8 cellular contexts compared by ENCODE assay signal in the genomic region with DNA sequence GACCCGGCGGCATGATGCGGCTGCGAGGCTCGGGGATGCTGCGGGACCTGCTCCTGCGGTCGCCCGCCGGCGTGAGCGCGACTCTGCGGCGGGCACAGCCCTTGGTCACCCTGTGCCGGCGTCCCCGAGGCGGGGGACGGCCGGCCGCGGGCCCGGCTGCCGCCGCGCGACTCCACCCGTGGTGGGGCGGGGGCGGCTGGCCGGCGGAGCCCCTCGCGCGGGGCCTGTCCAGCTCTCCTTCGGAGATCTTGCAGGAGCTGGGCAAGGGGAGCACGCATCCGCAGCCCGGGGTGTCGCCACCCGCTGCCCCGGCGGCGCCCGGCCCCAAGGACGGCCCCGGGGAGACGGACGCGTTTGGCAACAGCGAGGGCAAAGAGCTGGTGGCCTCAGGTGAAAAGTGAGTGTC. TPM values are rescaled to one million over a fixed set of nuclear protein-coding genes. Genes with fewer than 3 reads are reported as not detected.
DNase-seq lines count a peak whose midpoint lies in the region; ATAC-seq and TF ChIP-seq lines count a peak whose summit lies in the region.

No MANE protein-coding gene starts in this region.

- H3K9me3 ChIP-seq in skeletal muscle satellite cell (replicated peaks; ENCODE audit: low read length): no peaks in the 10 kb centered on the region

- TF ChIP-seq CTCF in 22Rv1 (IDR thresholded peaks at IDR 0.05): no peak
- no peak for TF ChIP-seq CTCF in activated B cell treated with CpG ODN at 0.5 μM for 24 hours (IDR thresholded peaks at IDR 0.05)

- H3K27me3 ChIP-seq in skeletal muscle satellite cell (ENCODE audit: control insufficient read depth, insufficient read depth, low read length): no peaks in the 10 kb centered on the region

- DNase-seq in activated B cell treated with CpG ODN at 0.5 μM for 24 hours (no peak), left cardiac atrium (no peak), mesenteric fat pad (ENCODE audit: low spot score) (no peak)

- H3K27ac ChIP-seq in 22Rv1: peak overlapping the region; percentile 78

- H3K27me3 Mint-ChIP-seq in activated B cell treated with CpG ODN at 0.5 μM for 24 hours: no peaks in the 10 kb centered on the region

- CTCF ChIA-PET in activated B cell treated with CpG ODN at 0.5 μM for 24 hours (lab: Charles Lee): interaction anchor here (0.9 to 3.5 kb wide), 2 partner anchors 12 to 30 kb away, joined by 4 to 23 read pairs; no protein-coding TSS in a partner anchor

- POLR2A ChIA-PET in activated B cell treated with CpG ODN at 0.5 μM for 24 hours (lab: Charles Lee): interaction anchor here (0.8 to 4.1 kb wide), 14 partner anchors 10 to 1440 kb away, joined by 3 to 95 read pairs (median 8); a partner anchor contains a TSS

- H3K36me3 Mint-ChIP-seq in activated B cell treated with CpG ODN at 0.5 μM for 24 hours (ENCODE audit: low read depth): peaks cover 34% of the 10 kb centered on the region

- H3K4me1 Mint-ChIP-seq in activated B cell treated with CpG ODN at 0.5 μM for 24 hours: peaks cover 42% of the 10 kb centered on the region

- peaks cover 12% of the 10 kb centered on the region for H3K36me3 ChIP-seq in skeletal muscle satellite cell (ENCODE audit: insufficient read depth, low read length)

- peak overlapping the region; percentile 85 for H3K4me3 ChIP-seq in skeletal muscle satellite cell (ENCODE audit: low read length)

- intact Hi-C loops in activated B cell treated with CpG ODN at 0.5 μM for 24 hours (cut with micrococcal nuclease) (loop anchor here (2.0 to 10.0 kb wide), 7 partner anchors 274 to 1220 kb away; a partner anchor contains a TSS), left cardiac atrium (cut with DNase I) (no loop called here)

- H3K27ac Mint-ChIP-seq in activated B cell treated with CpG ODN at 0.5 μM for 24 hours: peak overlapping the region; percentile 97

- H3K4me3 Mint-ChIP-seq in activated B cell treated with CpG ODN at 0.5 μM for 24 hours: peak overlapping the region; percentile 97

- H3K9ac ChIP-seq in skeletal muscle satellite cell (ENCODE audit: low read depth, low read length): peak overlapping the region; percentile 94

- ATAC-seq in GM21576 (IDR thresholded peaks at IDR 0.05; ENCODE audit: unreplicated experiment): peak; percentile 0
- peak; percentile 0 for ATAC-seq in activated B cell treated with CpG ODN at 0.5 μM for 24 hours (ENCODE audit: low read depth)
- peak; percentile 6 to 12 for ATAC-seq in left cardiac atrium
- no peak for ATAC-seq in HG02885 (IDR thresholded peaks at IDR 0.05; ENCODE audit: poor library complexity, unreplicated experiment)
- no peak for ATAC-seq in GM19328 (IDR thresholded peaks at IDR 0.05; ENCODE audit: unreplicated experiment)

- H3K4me2 ChIP-seq in skeletal muscle satellite cell (ENCODE audit: low read length): peak overlapping the region; percentile 82

- peaks cover 5% of the 10 kb centered on the region for H3K4me1 ChIP-seq in skeletal muscle satellite cell (ENCODE audit: control insufficient read depth, insufficient read depth, low read length)

- no peaks in the 10 kb centered on the region for H3K9me3 Mint-ChIP-seq in activated B cell treated with CpG ODN at 0.5 μM for 24 hours

RNA-seq across cellular contexts. Expression of a gene that starts 0.5 kb away (rescaled TPM):
- total RNA-seq in activated B cell treated with CpG ODN at 0.5 μM for 24 hours (212 and 255 TPM in 2 replicates), left cardiac atrium (10 to 100 TPM; 81.8 to 92.6 TPM), mesenteric fat pad (116 TPM)
- total RNA-seq in skeletal muscle satellite cell (2012; rRNA removed): 112 and 116 TPM in 2 replicates

Comparison
In these comparisons a context has a peak if more than half of its experiments do, and no peak if none do; other contexts are left out.
1. ATAC-seq: peak in GM21576 (single experiment), activated B cell treated with CpG ODN at 0.5 μM for 24 hours (single experiment) and left cardiac atrium (2 of 2); none in HG02885 (single experiment) and GM19328 (single experiment).